Comparison of ENCODE assay signal across 1 cellular context in the genomic region with DNA sequence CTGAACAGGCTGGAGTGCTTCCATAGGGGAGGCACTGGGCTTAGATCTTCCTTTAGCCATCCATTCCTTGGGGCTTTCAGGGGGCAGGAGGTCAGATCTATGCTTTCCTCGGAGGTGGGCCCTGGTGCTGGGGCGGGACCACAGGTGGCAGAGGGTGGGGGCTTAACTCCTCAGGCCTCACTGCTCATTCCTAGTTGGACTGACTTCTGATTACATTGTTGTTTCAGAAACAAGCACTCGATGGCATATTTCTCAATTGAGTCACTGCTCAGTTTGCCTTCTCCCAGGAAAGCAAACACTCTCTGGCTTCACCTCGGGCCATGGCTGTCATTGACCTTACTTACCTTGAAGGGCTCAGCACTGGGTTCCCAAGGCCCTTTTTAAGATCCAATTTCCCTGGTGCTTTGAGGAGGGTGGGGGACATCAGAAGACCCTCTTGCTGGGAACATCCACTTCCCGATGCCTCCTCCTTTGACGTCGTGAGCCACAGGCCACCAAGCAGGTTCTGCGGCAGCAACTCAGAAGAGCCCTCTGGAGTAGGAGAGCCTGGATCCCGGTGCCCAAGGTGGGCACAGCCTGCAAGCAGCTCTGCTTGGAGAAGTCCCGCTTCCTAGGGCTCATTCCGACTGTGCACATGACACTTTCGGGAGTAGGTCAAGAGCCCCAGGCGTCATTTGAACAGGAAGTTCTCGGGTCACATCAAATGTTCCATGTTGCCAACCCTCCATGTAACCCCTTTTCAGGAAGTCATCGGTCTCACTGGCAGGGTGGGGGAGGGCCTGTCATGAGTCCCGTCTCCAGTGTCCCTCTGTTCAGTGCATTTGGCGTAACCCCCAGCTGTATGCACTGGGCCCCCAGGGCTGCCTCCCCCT.
TF ChIP-seq lines count a peak whose summit lies in the region.

No MANE protein-coding gene starts in this region.

TF ChIP-seq in HepG2, 621 proteins besides CTCF, POLR2A, EP300 and RAD21 (continued from another document and continues in another):
- TF ChIP-seq ZNF354B (CRISPR knock-in tag; IDR thresholded peaks at IDR 0.05) (peak; percentile 40; the same call in 1 of the 2 replicates), TBL1XR1 (IDR thresholded peaks at IDR 0.05; ENCODE audit: borderline replicate concordance, low read length, partially characterized antibody) (no peak), ZNF337 (CRISPR knock-in tag; IDR thresholded peaks at IDR 0.05; ENCODE audit: borderline replicate concordance, low read depth) (peak; percentile 71; the same call in 1 of the 2 replicates), MYPOP (CRISPR knock-in tag; IDR thresholded peaks at IDR 0.05) (no peak), SOX6 (IDR thresholded peaks at IDR 0.05) (no peak), SOX6 (CRISPR knock-in tag; IDR thresholded peaks at IDR 0.05) (peak; percentile 88), ZC3H13 (CRISPR knock-in tag; IDR thresholded peaks at IDR 0.05) (no peak), STAG1 (CRISPR knock-in tag; IDR thresholded peaks at IDR 0.05) (no peak; the same call in 1 of the 2 replicates), MAFK (conservative IDR thresholded peaks at IDR 0.05 in 1 of 2, IDR thresholded peaks at IDR 0.05 in 1 of 2; ENCODE audit: low read length in 2 of 2) (peak in 1 of 2 experiments; percentile 17; a peak in 2 of 4 replicates), ZNF878 (CRISPR knock-in tag; IDR thresholded peaks at IDR 0.05) (no peak), REXO4 (CRISPR knock-in tag; IDR thresholded peaks at IDR 0.05; ENCODE audit: borderline replicate concordance) (no peak), ZKSCAN1 (IDR thresholded peaks at IDR 0.05; ENCODE audit: low read length) (no peak), DMAP1 (CRISPR knock-in tag; IDR thresholded peaks at IDR 0.05) (no peak), PLRG1 (conservative IDR thresholded peaks at IDR 0.05) (no peak), HIC2 (CRISPR knock-in tag; IDR thresholded peaks at IDR 0.05; ENCODE audit: low read depth) (peak; percentile 73), IKZF5 (CRISPR knock-in tag; IDR thresholded peaks at IDR 0.05) (peak; percentile 84), NAIF1 (CRISPR knock-in tag; IDR thresholded peaks at IDR 0.05; ENCODE audit: borderline replicate concordance) (no peak), PREB (CRISPR knock-in tag; IDR thresholded peaks at IDR 0.05) (no peak), ZNF567 (CRISPR knock-in tag; IDR thresholded peaks at IDR 0.05; ENCODE audit: borderline replicate concordance) (no peak), ZNF280B (CRISPR knock-in tag; IDR thresholded peaks at IDR 0.05; ENCODE audit: borderline replicate concordance) (no peak), CHD4 (IDR thresholded peaks at IDR 0.05; ENCODE audit: borderline replicate concordance, low read length) (peak; percentile 67; the same call in 1 of the 2 replicates), ARID2 (CRISPR knock-in tag; IDR thresholded peaks at IDR 0.05; ENCODE audit: borderline replicate concordance) (no peak), SKI (IDR thresholded peaks at IDR 0.05; ENCODE audit: partially characterized antibody) (no peak), ZNF44 (CRISPR knock-in tag; IDR thresholded peaks at IDR 0.05) (no peak), MXD1 (CRISPR knock-in tag; IDR thresholded peaks at IDR 0.05) (no peak), CAMTA2 (CRISPR knock-in tag; IDR thresholded peaks at IDR 0.05; ENCODE audit: borderline replicate concordance) (no peak), DPF2 (CRISPR knock-in tag; IDR thresholded peaks at IDR 0.05; ENCODE audit: borderline replicate concordance, low read depth) (peak; percentile 87), HCFC1 (IDR thresholded peaks at IDR 0.05; ENCODE audit: low read depth, low read length) (no peak), ZNF75D (CRISPR knock-in tag; IDR thresholded peaks at IDR 0.05; ENCODE audit: borderline replicate concordance) (no peak), BRCA1 (CRISPR knock-in tag; IDR thresholded peaks at IDR 0.05) (no peak), HOXA5 (CRISPR knock-in tag; IDR thresholded peaks at IDR 0.05) (peak; percentile 28; the same call in 1 of the 2 replicates), ZNF431 (CRISPR knock-in tag; IDR thresholded peaks at IDR 0.05; ENCODE audit: borderline replicate concordance, low read depth) (no peak), ZSCAN20 (CRISPR knock-in tag; IDR thresholded peaks at IDR 0.05; ENCODE audit: borderline replicate concordance) (no peak), LBX2 (CRISPR knock-in tag; IDR thresholded peaks at IDR 0.05; ENCODE audit: borderline replicate concordance) (no peak), FOXM1 (CRISPR knock-in tag; IDR thresholded peaks at IDR 0.05) (no peak), ARHGAP35 (CRISPR knock-in tag; IDR thresholded peaks at IDR 0.05; ENCODE audit: borderline replicate concordance) (no peak; the same call in 1 of the 2 replicates), HNRNPL (IDR thresholded peaks at IDR 0.05; ENCODE audit: low read depth, low read length) (no peak)
- TF ChIP-seq, protein P1, sequence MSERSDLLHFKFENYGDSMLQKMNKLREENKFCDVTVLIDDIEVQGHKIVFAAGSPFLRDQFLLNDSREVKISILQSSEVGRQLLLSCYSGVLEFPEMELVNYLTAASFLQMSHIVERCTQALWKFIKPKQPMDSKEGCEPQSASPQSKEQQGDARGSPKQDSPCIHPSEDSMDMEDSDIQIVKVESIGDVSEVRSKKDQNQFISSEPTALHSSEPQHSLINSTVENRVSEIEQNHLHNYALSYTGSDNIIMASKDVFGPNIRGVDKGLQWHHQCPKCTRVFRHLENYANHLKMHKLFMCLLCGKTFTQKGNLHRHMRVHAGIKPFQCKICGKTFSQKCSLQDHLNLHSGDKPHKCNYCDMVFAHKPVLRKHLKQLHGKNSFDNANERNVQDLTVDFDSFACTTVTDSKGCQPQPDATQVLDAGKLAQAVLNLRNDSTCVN (CRISPR knock-in tag; IDR thresholded peaks at IDR 0.05; ENCODE audit: borderline replicate concordance): no peak
- TF ChIP-seq, protein P2, sequence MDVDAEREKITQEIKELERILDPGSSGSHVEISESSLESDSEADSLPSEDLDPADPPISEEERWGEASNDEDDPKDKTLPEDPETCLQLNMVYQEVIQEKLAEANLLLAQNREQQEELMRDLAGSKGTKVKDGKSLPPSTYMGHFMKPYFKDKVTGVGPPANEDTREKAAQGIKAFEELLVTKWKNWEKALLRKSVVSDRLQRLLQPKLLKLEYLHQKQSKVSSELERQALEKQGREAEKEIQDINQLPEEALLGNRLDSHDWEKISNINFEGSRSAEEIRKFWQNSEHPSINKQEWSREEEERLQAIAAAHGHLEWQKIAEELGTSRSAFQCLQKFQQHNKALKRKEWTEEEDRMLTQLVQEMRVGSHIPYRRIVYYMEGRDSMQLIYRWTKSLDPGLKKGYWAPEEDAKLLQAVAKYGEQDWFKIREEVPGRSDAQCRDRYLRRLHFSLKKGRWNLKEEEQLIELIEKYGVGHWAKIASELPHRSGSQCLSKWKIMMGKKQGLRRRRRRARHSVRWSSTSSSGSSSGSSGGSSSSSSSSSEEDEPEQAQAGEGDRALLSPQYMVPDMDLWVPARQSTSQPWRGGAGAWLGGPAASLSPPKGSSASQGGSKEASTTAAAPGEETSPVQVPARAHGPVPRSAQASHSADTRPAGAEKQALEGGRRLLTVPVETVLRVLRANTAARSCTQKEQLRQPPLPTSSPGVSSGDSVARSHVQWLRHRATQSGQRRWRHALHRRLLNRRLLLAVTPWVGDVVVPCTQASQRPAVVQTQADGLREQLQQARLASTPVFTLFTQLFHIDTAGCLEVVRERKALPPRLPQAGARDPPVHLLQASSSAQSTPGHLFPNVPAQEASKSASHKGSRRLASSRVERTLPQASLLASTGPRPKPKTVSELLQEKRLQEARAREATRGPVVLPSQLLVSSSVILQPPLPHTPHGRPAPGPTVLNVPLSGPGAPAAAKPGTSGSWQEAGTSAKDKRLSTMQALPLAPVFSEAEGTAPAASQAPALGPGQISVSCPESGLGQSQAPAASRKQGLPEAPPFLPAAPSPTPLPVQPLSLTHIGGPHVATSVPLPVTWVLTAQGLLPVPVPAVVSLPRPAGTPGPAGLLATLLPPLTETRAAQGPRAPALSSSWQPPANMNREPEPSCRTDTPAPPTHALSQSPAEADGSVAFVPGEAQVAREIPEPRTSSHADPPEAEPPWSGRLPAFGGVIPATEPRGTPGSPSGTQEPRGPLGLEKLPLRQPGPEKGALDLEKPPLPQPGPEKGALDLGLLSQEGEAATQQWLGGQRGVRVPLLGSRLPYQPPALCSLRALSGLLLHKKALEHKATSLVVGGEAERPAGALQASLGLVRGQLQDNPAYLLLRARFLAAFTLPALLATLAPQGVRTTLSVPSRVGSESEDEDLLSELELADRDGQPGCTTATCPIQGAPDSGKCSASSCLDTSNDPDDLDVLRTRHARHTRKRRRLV (CRISPR knock-in tag; IDR thresholded peaks at IDR 0.05): no peak
- TF ChIP-seq, protein P3, sequence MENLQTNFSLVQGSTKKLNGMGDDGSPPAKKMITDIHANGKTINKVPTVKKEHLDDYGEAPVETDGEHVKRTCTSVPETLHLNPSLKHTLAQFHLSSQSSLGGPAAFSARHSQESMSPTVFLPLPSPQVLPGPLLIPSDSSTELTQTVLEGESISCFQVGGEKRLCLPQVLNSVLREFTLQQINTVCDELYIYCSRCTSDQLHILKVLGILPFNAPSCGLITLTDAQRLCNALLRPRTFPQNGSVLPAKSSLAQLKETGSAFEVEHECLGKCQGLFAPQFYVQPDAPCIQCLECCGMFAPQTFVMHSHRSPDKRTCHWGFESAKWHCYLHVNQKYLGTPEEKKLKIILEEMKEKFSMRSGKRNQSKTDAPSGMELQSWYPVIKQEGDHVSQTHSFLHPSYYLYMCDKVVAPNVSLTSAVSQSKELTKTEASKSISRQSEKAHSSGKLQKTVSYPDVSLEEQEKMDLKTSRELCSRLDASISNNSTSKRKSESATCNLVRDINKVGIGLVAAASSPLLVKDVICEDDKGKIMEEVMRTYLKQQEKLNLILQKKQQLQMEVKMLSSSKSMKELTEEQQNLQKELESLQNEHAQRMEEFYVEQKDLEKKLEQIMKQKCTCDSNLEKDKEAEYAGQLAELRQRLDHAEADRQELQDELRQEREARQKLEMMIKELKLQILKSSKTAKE (CRISPR knock-in tag; IDR thresholded peaks at IDR 0.05; ENCODE audit: borderline replicate concordance): no peak; the same call in 1 of the 2 replicates
- TF ChIP-seq, protein P4, sequence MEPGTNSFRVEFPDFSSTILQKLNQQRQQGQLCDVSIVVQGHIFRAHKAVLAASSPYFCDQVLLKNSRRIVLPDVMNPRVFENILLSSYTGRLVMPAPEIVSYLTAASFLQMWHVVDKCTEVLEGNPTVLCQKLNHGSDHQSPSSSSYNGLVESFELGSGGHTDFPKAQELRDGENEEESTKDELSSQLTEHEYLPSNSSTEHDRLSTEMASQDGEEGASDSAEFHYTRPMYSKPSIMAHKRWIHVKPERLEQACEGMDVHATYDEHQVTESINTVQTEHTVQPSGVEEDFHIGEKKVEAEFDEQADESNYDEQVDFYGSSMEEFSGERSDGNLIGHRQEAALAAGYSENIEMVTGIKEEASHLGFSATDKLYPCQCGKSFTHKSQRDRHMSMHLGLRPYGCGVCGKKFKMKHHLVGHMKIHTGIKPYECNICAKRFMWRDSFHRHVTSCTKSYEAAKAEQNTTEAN (CRISPR knock-in tag; conservative IDR thresholded peaks at IDR 0.05): no peak
